8 cellular contexts compared by ENCODE assay signal in genomic region chr17:48830840-48831548, GRCh38. TPM values are rescaled to one million over a fixed set of nuclear protein-coding genes. Genes with fewer than 3 reads are reported as not detected.
DNase-seq lines count a peak whose midpoint lies in the region; ATAC-seq and TF ChIP-seq lines count a peak whose summit lies in the region.

TSS of gene CALCOCO2 (plus strand) at chr17:48831035. CDS start at chr17:48841708, 10,673 bp downstream.

- TF ChIP-seq POLR2A in tibial nerve (IDR thresholded peaks at IDR 0.05), result peak; percentile 95 to 98

- H3K27me3 ChIP-seq in trophoblast cell (ENCODE audit: insufficient read depth, low read length), result no peaks in the 10 kb centered on the region
- H3K27me3 ChIP-seq in tibial nerve, result no peaks in the 10 kb centered on the region

- H3K36me3 ChIP-seq in trophoblast cell (ENCODE audit: control insufficient read depth in 1 of 2, insufficient read depth in 2 of 2, low read length in 2 of 2) (no peaks in the 10 kb centered on the region), tibial nerve (no peaks in the 10 kb centered on the region)

- peak within 1 kb of the TSS; percentile 64 for H3K14ac ChIP-seq in trophoblast cell (ENCODE audit: low read length)

- H3K9me3 ChIP-seq in trophoblast cell (ENCODE audit: insufficient read depth, low read depth, low read length) (no peaks in the 10 kb centered on the region), tibial nerve (no peaks in the 10 kb centered on the region)

- H3K4ac ChIP-seq in trophoblast cell (ENCODE audit: low read depth, low read length), result no peak within 1 kb of the TSS

- no peak within 1 kb of the TSS for H2BK12ac ChIP-seq in trophoblast cell (ENCODE audit: low read length)

- no peak within 1 kb of the TSS for H2AK5ac ChIP-seq in trophoblast cell (ENCODE audit: low read length)

- peak within 1 kb of the TSS; percentile 65 for H4K91ac ChIP-seq in trophoblast cell (ENCODE audit: low read depth, low read length)

- peak within 1 kb of the TSS; percentile 14 for H2BK120ac ChIP-seq in trophoblast cell (ENCODE audit: insufficient read depth, low read length, poor library complexity)

- H3K23ac ChIP-seq in trophoblast cell (ENCODE audit: low read length), result no peak within 1 kb of the TSS

- peak within 1 kb of the TSS; percentile 97 for H2AFZ ChIP-seq in trophoblast cell (ENCODE audit: insufficient read depth, low read length, poor library complexity)

- peak within 1 kb of the TSS; percentile 90 for H3K18ac ChIP-seq in trophoblast cell (ENCODE audit: low read length)

- H2BK5ac ChIP-seq in trophoblast cell (ENCODE audit: low read depth, low read length, poor library complexity), result peak within 1 kb of the TSS; percentile 65

- ATAC-seq in HG02759 (IDR thresholded peaks at IDR 0.05; ENCODE audit: unreplicated experiment) (peak; percentile 92), Right ventricle myocardium inferior (peak; percentile 96)

- DNase-seq in NCI-H1436 (lab: John Stamatoyannopoulos, UW) (peak; percentile 95), SW480 (ENCODE audit: low spot score) (peak; percentile 93), Right ventricle myocardium inferior (ENCODE audit: missing footprints) (peak; percentile 99), trophoblast cell (peak; percentile 98), tibial nerve (ENCODE audit: low spot score in 2 of 2) (peak; percentile 94 to 95)
- DNase-seq in activated naive CD8-positive, alpha-beta T cell treated with anti-CD3 and anti-CD28 coated beads, Interleukin-2, amount 50 U/mL, for 16 hours (ENCODE audit: low read depth, low spot score), result peak; percentile 64

- H3K4me1 ChIP-seq in trophoblast cell (ENCODE audit: control insufficient read depth in 1 of 2, insufficient read depth in 2 of 2, low read length in 2 of 2) (peaks cover 0 to 2% of the 10 kb centered on the region in 2 experiments), tibial nerve (peaks cover 0 to 45% (median 22%) of the 10 kb centered on the region in 4 donors)

- H3K4me3 ChIP-seq in trophoblast cell (ENCODE audit: low read depth, low read length) (peak within 1 kb of the TSS; percentile 92), tibial nerve (peak within 1 kb of the TSS; percentile 70 to 96 (median 77))

- 0 out of 3 replicates have a peak, but pooled peaks have one; percentile 14 for TF ChIP-seq CTCF in GM12872 (IDR thresholded peaks at IDR 0.05; ENCODE audit: insufficient read depth, low read depth, low read length)
- peak in 3 of 5 experiments; percentile 23 to 66 (median 56) for TF ChIP-seq CTCF in tibial nerve (IDR thresholded peaks at IDR 0.05)

- peak within 1 kb of the TSS; percentile 49 for H4K12ac ChIP-seq in trophoblast cell (ENCODE audit: low read depth, low read length)

- intact Hi-C loops in Right ventricle myocardium inferior (cut with DNase I), result loop anchor here (2.0 kb wide), 1 partner anchor 14 kb away; the partner anchor contains the start of gene TTLL6

- peak; percentile 86 to 99 for TF ChIP-seq EP300 in tibial nerve (IDR thresholded peaks at IDR 0.05)

- peaks cover 5% of the 10 kb centered on the region for H3K79me1 ChIP-seq in trophoblast cell (ENCODE audit: low read length)

- H3K27ac ChIP-seq in trophoblast cell (ENCODE audit: low read depth, low read length) (no peak within 1 kb of the TSS), tibial nerve (peak within 1 kb of the TSS; percentile 96 to 99 (median 96))

- WGBS in trophoblast cell (ENCODE audit: extremely low coverage, insufficient coverage, insufficient read length), result no CpG with 5 or more reads among the region's 48 CpGs
- 0 to 1% methylated on average over 27 to 45 of the region's 48 CpGs for WGBS in tibial nerve, 2 donors

- peak within 1 kb of the TSS; percentile 92 for H4K8ac ChIP-seq in trophoblast cell (ENCODE audit: low read depth, low read length)

- peak within 1 kb of the TSS; percentile 69 for H3K4me2 ChIP-seq in trophoblast cell (ENCODE audit: low read length)

- peak within 1 kb of the TSS; percentile 76 for H3K9ac ChIP-seq in trophoblast cell (ENCODE audit: low read length)

- peaks cover 3% of the 10 kb centered on the region for H3K79me2 ChIP-seq in trophoblast cell (ENCODE audit: control insufficient read depth, insufficient read depth, low read length, poor library complexity)

RNA-seq across cellular contexts. Expression of gene CALCOCO2, which starts in this region (rescaled TPM):
- 321 TPM for total RNA-seq in Right ventricle myocardium inferior
- polyA plus RNA-seq in trophoblast cell (2013), result 49.5 and 49.9 TPM in 2 replicates
- 100 to 1,000 TPM; 167 to 302 (median 232) TPM for total RNA-seq in tibial nerve
